8 cellular contexts compared by ENCODE assay signal in genomic region chr19:51158474-51159129, GRCh38. TPM values are rescaled to one million over a fixed set of nuclear protein-coding genes. Genes with fewer than 3 reads are reported as not detected.
DNase-seq lines count a peak whose midpoint lies in the region; ATAC-seq and TF ChIP-seq lines count a peak whose summit lies in the region.

No MANE protein-coding gene starts in this region.

- DNase-seq in NCI-H1694 (lab: John Stamatoyannopoulos, UW): peak; percentile 2
- no peak for DNase-seq in NCI-H1694 treated with DMSO at 0.1 percent for 48 hours (lab: John Stamatoyannopoulos, UW)
- DNase-seq in NCI-H460 (ENCODE audit: extremely low read depth, low read depth): peak; percentile 40
- peak; percentile 89 for DNase-seq in activated CD8-positive, alpha-beta T cell treated with anti-CD3 and anti-CD28 coated beads, Interleukin-2, amount 10 ng/mL, durations not matched to agents 7 days and 5 days
- DNase-seq in epithelial cell of esophagus (ENCODE audit: low read depth): peak; percentile 23
- peak; percentile 77 for DNase-seq in natural killer cell treated with Interleukin-12 subunit alpha and Interleukin-12 subunit beta and Interleukin-15 and Interleukin-18, amount 100 ng/mL, for 72 hours (ENCODE audit: low spot score)
- DNase-seq in transverse colon: peak; percentile 56
- no peak for DNase-seq in putamen (ENCODE audit: low spot score)

- TF ChIP-seq CTCF in epithelial cell of esophagus (IDR thresholded peaks at IDR 0.05; ENCODE audit: insufficient read depth, low read depth, low read length, missing control alignments) (peak; percentile 54), transverse colon (IDR thresholded peaks at IDR 0.05) (peak; percentile 43 to 51 (median 45))

- no peak overlapping the region for H3K27ac ChIP-seq in transverse colon

- no peaks in the 10 kb centered on the region for H3K9me3 Mint-ChIP-seq in activated CD8-positive, alpha-beta T cell treated with anti-CD3 and anti-CD28 coated beads, Interleukin-2, amount 10 ng/mL, durations not matched to agents 7 days and 5 days (ENCODE audit: insufficient read depth)
- no peaks in the 10 kb centered on the region for H3K9me3 Mint-ChIP-seq in natural killer cell treated with Interleukin-12 subunit alpha and Interleukin-12 subunit beta and Interleukin-15 and Interleukin-18, amount 100 ng/mL, for 72 hours

- intact Hi-C loops in transverse colon (cut with DNase I; ENCODE audit: low total_unique reads): no loop called here

- 26 to 31% methylated on average over 5 to 7 of the region's 7 CpGs for WGBS in transverse colon (ENCODE audit: low coverage in 1 of 2), 2 donors

- CTCF ChIA-PET in activated CD8-positive, alpha-beta T cell treated with anti-CD3 and anti-CD28 coated beads, Interleukin-2, amount 10 ng/mL, durations not matched to agents 7 days and 5 days (lab: Charles Lee): interaction anchor here (0.8 to 4.9 kb wide), 20 partner anchors 10 to 313 kb away, joined by 3 to 67 read pairs (median 5); partner anchors contain the start of gene NKG7

- H3K4me3 Mint-ChIP-seq in activated CD8-positive, alpha-beta T cell treated with anti-CD3 and anti-CD28 coated beads, Interleukin-2, amount 10 ng/mL, durations not matched to agents 7 days and 5 days: no peak overlapping the region
- no peak overlapping the region for H3K4me3 Mint-ChIP-seq in natural killer cell treated with Interleukin-12 subunit alpha and Interleukin-12 subunit beta and Interleukin-15 and Interleukin-18, amount 100 ng/mL, for 72 hours

- H3K36me3 Mint-ChIP-seq in activated CD8-positive, alpha-beta T cell treated with anti-CD3 and anti-CD28 coated beads, Interleukin-2, amount 10 ng/mL, durations not matched to agents 7 days and 5 days (ENCODE audit: low read depth): no peaks in the 10 kb centered on the region
- no peaks in the 10 kb centered on the region for H3K36me3 Mint-ChIP-seq in natural killer cell treated with Interleukin-12 subunit alpha and Interleukin-12 subunit beta and Interleukin-15 and Interleukin-18, amount 100 ng/mL, for 72 hours

- H3K4me1 Mint-ChIP-seq in activated CD8-positive, alpha-beta T cell treated with anti-CD3 and anti-CD28 coated beads, Interleukin-2, amount 10 ng/mL, durations not matched to agents 7 days and 5 days (ENCODE audit: low read depth): peaks cover 35% of the 10 kb centered on the region
- peaks cover 21 to 24% of the 10 kb centered on the region in 2 donors for H3K4me1 Mint-ChIP-seq in natural killer cell treated with Interleukin-12 subunit alpha and Interleukin-12 subunit beta and Interleukin-15 and Interleukin-18, amount 100 ng/mL, for 72 hours (ENCODE audit: low read depth in 2 of 2)

- H3K27me3 ChIP-seq in transverse colon: no peaks in the 10 kb centered on the region

- H3K27ac Mint-ChIP-seq in activated CD8-positive, alpha-beta T cell treated with anti-CD3 and anti-CD28 coated beads, Interleukin-2, amount 10 ng/mL, durations not matched to agents 7 days and 5 days: no peak overlapping the region
- H3K27ac Mint-ChIP-seq in natural killer cell treated with Interleukin-12 subunit alpha and Interleukin-12 subunit beta and Interleukin-15 and Interleukin-18, amount 100 ng/mL, for 72 hours: peak overlapping the region in 1 of 2 donors; percentile 7

- H3K27me3 Mint-ChIP-seq in activated CD8-positive, alpha-beta T cell treated with anti-CD3 and anti-CD28 coated beads, Interleukin-2, amount 10 ng/mL, durations not matched to agents 7 days and 5 days (ENCODE audit: low read depth): peaks cover 27% of the 10 kb centered on the region
- H3K27me3 Mint-ChIP-seq in natural killer cell treated with Interleukin-12 subunit alpha and Interleukin-12 subunit beta and Interleukin-15 and Interleukin-18, amount 100 ng/mL, for 72 hours: peaks cover 0 to 3% of the 10 kb centered on the region in 2 donors

- in situ Hi-C loops in transverse colon (cut with MboI; ENCODE audit: low pct_ligation_motif_present in 1 of 4, low pct_unique_long_range_greater_than_20kb in 1 of 4, low sequenced_read_pairs in 3 of 4): no loop called here

- no peak overlapping the region for H3K4me3 ChIP-seq in epithelial cell of esophagus (ENCODE audit: low read length)
- no peak overlapping the region for H3K4me3 ChIP-seq in transverse colon

- TF ChIP-seq EP300 in transverse colon (IDR thresholded peaks at IDR 0.05; ENCODE audit: low read depth): no peak

- POLR2A ChIA-PET in activated CD8-positive, alpha-beta T cell treated with anti-CD3 and anti-CD28 coated beads, Interleukin-2, amount 10 ng/mL, durations not matched to agents 7 days and 5 days (lab: Charles Lee): no interaction called here

- no peaks in the 10 kb centered on the region for H3K4me1 ChIP-seq in transverse colon

- peak; percentile 86 for ATAC-seq in activated CD8-positive, alpha-beta T cell treated with anti-CD3 and anti-CD28 coated beads, Interleukin-2, amount 10 ng/mL, durations not matched to agents 7 days and 5 days
- ATAC-seq in natural killer cell treated with Interleukin-12 subunit alpha and Interleukin-12 subunit beta and Interleukin-15 and Interleukin-18, amount 100 ng/mL, for 72 hours: peak; percentile 78 to 80

- TF ChIP-seq POLR2A in transverse colon (IDR thresholded peaks at IDR 0.05): no peak

- no peaks in the 10 kb centered on the region for H3K9me3 ChIP-seq in transverse colon

- H3K36me3 ChIP-seq in transverse colon: no peaks in the 10 kb centered on the region

RNA-seq across cellular contexts. Expression of gene SIGLEC7, which starts 16.5 kb away (rescaled TPM):
- not detected in 2 replicates for total RNA-seq in NCI-H460 (2014; rRNA removed; shearing (Covaris generic))
- not detected in 2 replicates for polyA plus RNA-seq in NCI-H460 (2014; cell fraction: nucleus; rRNA removed)
- total RNA-seq in activated CD8-positive, alpha-beta T cell treated with anti-CD3 and anti-CD28 coated beads, Interleukin-2, amount 10 ng/mL, durations not matched to agents 7 days and 5 days: not detected
- total RNA-seq in natural killer cell treated with Interleukin-12 subunit alpha and Interleukin-12 subunit beta and Interleukin-15 and Interleukin-18, amount 100 ng/mL, for 72 hours: 1 to 10 TPM; 7.9 to 8.7 TPM
- 1 to 10 TPM in 1 of 4 donors, under 1 TPM in 1, not detected in 2; 0.82 to 2.1 TPM for total RNA-seq in transverse colon

RNA-seq across cellular contexts. Expression of gene SIGLEC9, which starts 33.9 kb away (rescaled TPM):
- total RNA-seq in NCI-H460 (2014; rRNA removed; shearing (Covaris generic)): not detected in 2 replicates
- polyA plus RNA-seq in NCI-H460 (2014; cell fraction: nucleus; rRNA removed): not detected in 2 replicates
- total RNA-seq in activated CD8-positive, alpha-beta T cell treated with anti-CD3 and anti-CD28 coated beads, Interleukin-2, amount 10 ng/mL, durations not matched to agents 7 days and 5 days: under 1 TPM; 0.58 to 0.60 TPM
- 1 to 10 TPM in 1 of 2 donors, under 1 TPM in 1; 0.69 to 1.1 TPM for total RNA-seq in natural killer cell treated with Interleukin-12 subunit alpha and Interleukin-12 subunit beta and Interleukin-15 and Interleukin-18, amount 100 ng/mL, for 72 hours
- 1 to 10 TPM in 2 of 4 donors, not detected in 2; 2.0 to 2.2 TPM for total RNA-seq in transverse colon

RNA-seq across cellular contexts. Expression of gene CTU1, which starts 50.4 kb away (rescaled TPM):
- total RNA-seq in NCI-H460 (2014; rRNA removed; shearing (Covaris generic)): 10.1 and 14.8 TPM in 2 replicates
- polyA plus RNA-seq in NCI-H460 (2014; cell fraction: nucleus; rRNA removed): 25.4 and 29.9 TPM in 2 replicates
- 1 to 10 TPM; 8.7 to 10.0 TPM for total RNA-seq in activated CD8-positive, alpha-beta T cell treated with anti-CD3 and anti-CD28 coated beads, Interleukin-2, amount 10 ng/mL, durations not matched to agents 7 days and 5 days
- 10 to 100 TPM in 1 of 2 donors, 1 to 10 TPM in 1; 8.1 to 15.4 TPM for total RNA-seq in natural killer cell treated with Interleukin-12 subunit alpha and Interleukin-12 subunit beta and Interleukin-15 and Interleukin-18, amount 100 ng/mL, for 72 hours
- total RNA-seq in transverse colon: 10 to 100 TPM in 1 of 4 donors, 1 to 10 TPM in 3; 3.4 to 35.4 (median 7.3) TPM

Comparison
In these comparisons a context has a peak if more than half of its experiments do, and no peak if none do; other contexts are left out.
1. DNase-seq: peak in NCI-H1694 (single experiment), NCI-H460 (single experiment), activated CD8-positive, alpha-beta T cell treated with anti-CD3 and anti-CD28 coated beads, Interleukin-2, amount 10 ng/mL, durations not matched to agents 7 days and 5 days (single experiment), epithelial cell of esophagus (single experiment), natural killer cell treated with Interleukin-12 subunit alpha and Interleukin-12 subunit beta and Interleukin-15 and Interleukin-18, amount 100 ng/mL, for 72 hours (single experiment) and transverse colon (single experiment); none in NCI-H1694 treated with DMSO at 0.1 percent for 48 hours (single experiment) and putamen (single experiment).